In genomic region chr5:118243068-118243467, GRCh38 we compare ENCODE assay signal across 9 cellular contexts.
"Had no signal": no experiment of that assay in that cellular context is flagged by ENCODE, and none has a peak within 500 bp of the region (broad histone marks: within the 10 kb centered on the region; RNA-seq: fewer than 3 reads in every experiment).

No MANE protein-coding gene starts in this region.

- H3K4me3 Mint-ChIP-seq: GM23338, H9, HFFc6 had no signal

- H3K27ac ChIP-seq: GM23248 had no signal

- H3K36me3 ChIP-seq: HAP-1 had no signal

- H3K4me3 ChIP-seq: GM23248, GM23338, HAP-1 had no signal

- DNase-seq: GM23248, GOT3, H7, H9, HCEC 1CT, HFFc6 had no signal

- H3K9me3 ChIP-seq: HAP-1 had no signal

- ATAC-seq: GM23338, HCT116 had no signal

- H3K27ac Mint-ChIP-seq: H9, HFFc6 had no signal
